In genomic region chr17:32443827-32444300, GRCh38 we compare ENCODE assay signal across 8 cellular contexts. TPM values are rescaled to one million over a fixed set of nuclear protein-coding genes. Genes with fewer than 3 reads are reported as not detected.
DNase-seq lines count a peak whose midpoint lies in the region; ATAC-seq and TF ChIP-seq lines count a peak whose summit lies in the region.

No MANE protein-coding gene starts in this region.

- peak overlapping the region in 1 of 2 donors; percentile 86 for H3K27ac ChIP-seq in left lung
- H3K27ac ChIP-seq in transverse colon = peak overlapping the region in 3 of 4 donors; percentile 34 to 89 (median 89)

- peaks cover 10 to 22% of the 10 kb centered on the region in 2 donors for H3K4me1 ChIP-seq in left lung
- H3K4me1 ChIP-seq in transverse colon = peaks cover 8 to 27% (median 18%) of the 10 kb centered on the region in 4 donors

- TF ChIP-seq EP300 in transverse colon (IDR thresholded peaks at IDR 0.05; ENCODE audit: low read depth) = no peak

- H3K4me3 Mint-ChIP-seq in activated CD4-positive, alpha-beta T cell treated with anti-CD3 and anti-CD28 coated beads, Interleukin-2, amount 10 ng/mL, durations not matched to agents 7 days and 5 days = peak overlapping the region; percentile 90

- TF ChIP-seq CTCF in left lung (IDR thresholded peaks at IDR 0.05) (no peak), transverse colon (IDR thresholded peaks at IDR 0.05) (peak in 3 of 5 experiments; percentile 86 to 88 (median 88))

- ATAC-seq in activated naive CD4-positive, alpha-beta T cell treated with anti-CD3 and anti-CD28 coated beads, Interleukin-2, amount 50 U/mL, for 72 hours = no peak
- ATAC-seq in left lung (peak; percentile 4), GM21529 (IDR thresholded peaks at IDR 0.05; ENCODE audit: unreplicated experiment) (no peak), GM19467 (IDR thresholded peaks at IDR 0.05; ENCODE audit: unreplicated experiment) (no peak)

- WGBS in transverse colon (ENCODE audit: low coverage in 1 of 2), 2 donors = 13% methylated on average over 29 of the region's 29 CpGs; no CpG with 5 or more reads in 1 of the 2 donors

- no peak for TF ChIP-seq POLR2A in transverse colon (IDR thresholded peaks at IDR 0.05)

- no peaks in the 10 kb centered on the region for H3K9me3 Mint-ChIP-seq in activated CD4-positive, alpha-beta T cell treated with anti-CD3 and anti-CD28 coated beads, Interleukin-2, amount 10 ng/mL, durations not matched to agents 7 days and 5 days
- no peaks in the 10 kb centered on the region for H3K9me3 Mint-ChIP-seq in activated naive CD4-positive, alpha-beta T cell treated with anti-CD3 and anti-CD28 coated beads, Interleukin-2, amount 50 U/mL, for 72 hours

- no peaks in the 10 kb centered on the region for H3K27me3 ChIP-seq in left lung
- no peaks in the 10 kb centered on the region for H3K27me3 ChIP-seq in transverse colon

- POLR2A ChIA-PET in activated CD4-positive, alpha-beta T cell treated with anti-CD3 and anti-CD28 coated beads, Interleukin-2, amount 10 ng/mL, durations not matched to agents 7 days and 5 days (lab: Charles Lee) = no interaction called here

- CTCF ChIA-PET in activated CD4-positive, alpha-beta T cell treated with anti-CD3 and anti-CD28 coated beads, Interleukin-2, amount 10 ng/mL, durations not matched to agents 7 days and 5 days (lab: Charles Lee) = interaction anchor here (0.6 to 2.8 kb wide), 37 partner anchors 10 to 433 kb away, joined by 3 to 55 read pairs (median 4); partner anchors contain the start of genes CDK5R1 and MYO1D

- peaks cover 27% of the 10 kb centered on the region for H3K36me3 Mint-ChIP-seq in activated CD4-positive, alpha-beta T cell treated with anti-CD3 and anti-CD28 coated beads, Interleukin-2, amount 10 ng/mL, durations not matched to agents 7 days and 5 days (ENCODE audit: low read depth)
- H3K36me3 Mint-ChIP-seq in activated naive CD4-positive, alpha-beta T cell treated with anti-CD3 and anti-CD28 coated beads, Interleukin-2, amount 50 U/mL, for 72 hours = peaks cover 23 to 25% of the 10 kb centered on the region in 2 donors

- H3K9me3 ChIP-seq in left lung (no peaks in the 10 kb centered on the region), transverse colon (no peaks in the 10 kb centered on the region)

- H3K27ac Mint-ChIP-seq in activated CD4-positive, alpha-beta T cell treated with anti-CD3 and anti-CD28 coated beads, Interleukin-2, amount 10 ng/mL, durations not matched to agents 7 days and 5 days = peak overlapping the region; percentile 82
- H3K27ac Mint-ChIP-seq in activated naive CD4-positive, alpha-beta T cell treated with anti-CD3 and anti-CD28 coated beads, Interleukin-2, amount 50 U/mL, for 72 hours = peak overlapping the region; percentile 77 to 84

- peaks cover 37% of the 10 kb centered on the region for H3K4me1 Mint-ChIP-seq in activated CD4-positive, alpha-beta T cell treated with anti-CD3 and anti-CD28 coated beads, Interleukin-2, amount 10 ng/mL, durations not matched to agents 7 days and 5 days

- peaks cover 15% of the 10 kb centered on the region for H3K27me3 Mint-ChIP-seq in activated CD4-positive, alpha-beta T cell treated with anti-CD3 and anti-CD28 coated beads, Interleukin-2, amount 10 ng/mL, durations not matched to agents 7 days and 5 days

- in situ Hi-C loops in transverse colon (cut with MboI; ENCODE audit: low pct_ligation_motif_present in 1 of 4, low pct_unique_long_range_greater_than_20kb in 1 of 4, low sequenced_read_pairs in 3 of 4) = no loop called here

- H3K4me3 ChIP-seq in left lung (peak overlapping the region; percentile 86 to 100), transverse colon (peak overlapping the region; percentile 26 to 93 (median 78))

- no peak for DNase-seq in activated CD4-positive, alpha-beta T cell treated with anti-CD3 and anti-CD28 coated beads, Interleukin-2, amount 10 ng/mL, durations not matched to agents 7 days and 5 days
- no peak for DNase-seq in activated CD4-positive, alpha-beta T cell treated with anti-CD3 and anti-CD28 coated beads for 4 hours
- no peak for DNase-seq in activated naive CD4-positive, alpha-beta T cell treated with anti-CD3 and anti-CD28 coated beads, Interleukin-2, amount 50 U/mL, for 72 hours (ENCODE audit: low spot score in 2 of 2)
- no peak for DNase-seq in left lung
- DNase-seq in transverse colon = no peak
- no peak for DNase-seq in stimulated activated CD4-positive, alpha-beta T cell treated with anti-CD3 and anti-CD28 coated beads, Interleukin-1b, Interleukin-23, amount 100 ng/mL, for 48 hours

- intact Hi-C loops in left lung (cut with DNase I) = no loop called here
- intact Hi-C loops in transverse colon (cut with DNase I; ENCODE audit: low total_unique reads) = no loop called here

- peaks cover 3 to 21% of the 10 kb centered on the region in 2 donors for H3K36me3 ChIP-seq in left lung
- peaks cover 0 to 9% (median 2%) of the 10 kb centered on the region in 4 donors for H3K36me3 ChIP-seq in transverse colon

RNA-seq across cellular contexts. Expression of gene PSMD11, which starts 0.4 kb away (rescaled TPM):
- total RNA-seq in activated CD4-positive, alpha-beta T cell treated with anti-CD3 and anti-CD28 coated beads, Interleukin-2, amount 10 ng/mL, durations not matched to agents 7 days and 5 days = 10 to 100 TPM; 78.8 to 90.7 TPM
- 100 to 1,000 TPM; 119 to 162 TPM for total RNA-seq in activated naive CD4-positive, alpha-beta T cell treated with anti-CD3 and anti-CD28 coated beads, Interleukin-2, amount 50 U/mL, for 72 hours
- total RNA-seq in left lung (100 to 1,000 TPM in 1 of 2 donors, 10 to 100 TPM in 1; 67.4 to 115 TPM), transverse colon (100 to 1,000 TPM in 1 of 4 donors, 10 to 100 TPM in 3; 20.9 to 238 (median 62.3) TPM)

RNA-seq across cellular contexts. Expression of gene CDK5R1, which starts 42.9 kb away (rescaled TPM):
- 1 to 10 TPM; 4.1 to 4.6 TPM for total RNA-seq in activated CD4-positive, alpha-beta T cell treated with anti-CD3 and anti-CD28 coated beads, Interleukin-2, amount 10 ng/mL, durations not matched to agents 7 days and 5 days
- total RNA-seq in activated naive CD4-positive, alpha-beta T cell treated with anti-CD3 and anti-CD28 coated beads, Interleukin-2, amount 50 U/mL, for 72 hours = 10 to 100 TPM; 12.4 to 15.6 TPM
- total RNA-seq in left lung (1 to 10 TPM; 1.3 to 1.5 TPM), transverse colon (10 to 100 TPM in 1 of 4 donors, 1 to 10 TPM in 3; 1.3 to 41.2 (median 2.4) TPM)

Comparison
In these comparisons a context has a peak if more than half of its experiments do, and no peak if none do; other contexts are left out.
1. CTCF ChIP-seq: peak in transverse colon (3 of 5); none in left lung (0 of 2).